ENCODE assay signal across 17 cellular contexts in genomic region chr10:128314691-128315090, GRCh38.
"Had no signal": no experiment of that assay in that cellular context is flagged by ENCODE, and none has a peak within 500 bp of the region (broad histone marks: within the 10 kb centered on the region; RNA-seq: fewer than 3 reads in every experiment).

No MANE protein-coding gene starts in this region.

- H3K4me3 ChIP-seq: coronary artery, dorsolateral prefrontal cortex, esophagus muscularis mucosa, gastroesophageal sphincter, heart right ventricle, left lung, lower lobe of right lung had no signal

- ATAC-seq: gastroesophageal sphincter, heart right ventricle, left cardiac atrium, left lung, left ventricle myocardium superior, lower lobe of right lung had no signal

- DNase-seq: dermis blood vessel endothelial cell; dorsolateral prefrontal cortex; effector CD4-positive, alpha-beta T cell; effector memory CD4-positive, alpha-beta T cell; foreskin melanocyte; head of caudate nucleus; heart right ventricle; hippocampal formation; left cardiac atrium; left lung; left ventricle myocardium superior; lower lobe of right lung; mesenchymal stem cell; midbrain had no signal
